Comparison of ENCODE assay signal across 9 cellular contexts in genomic region chr1:162627662-162628296, GRCh38. TPM values are rescaled to one million over a fixed set of nuclear protein-coding genes. Genes with fewer than 3 reads are reported as not detected.
A peak's percentile ranks its signal among the peaks of the same experiment; 100 is the strongest.
DNase-seq lines count a peak whose midpoint lies in the region; ATAC-seq, FAIRE-seq and TF ChIP-seq lines count a peak whose summit lies in the region.
"Had no signal": no experiment of that assay in that cellular context is flagged by ENCODE, and none has a peak within 500 bp of the region (broad histone marks: within the 10 kb centered on the region; RNA-seq: fewer than 3 reads in every experiment).

No MANE protein-coding gene starts in this region.

- no peak overlapping the region for H3K56ac ChIP-seq in H1 (replicated peaks; ENCODE audit: insufficient read length, low read depth, low read length)

- TF ChIP-seq CTCF in H1 (IDR thresholded peaks at IDR 0.05; ENCODE audit: control extremely low read depth in 1 of 3, insufficient read depth in 1 of 3, low read depth in 1 of 3, low read length in 3 of 3) = peak in 2 of 3 experiments; percentile 22 to 46; a peak in 2 of 4 replicates

- POLR2A ChIA-PET in H1 (lab: Charles Lee; ENCODE audit: partially characterized antibody) = no interaction called here

- H3K23ac ChIP-seq in H1 (ENCODE audit: insufficient read length) = no peak overlapping the region

- no peak overlapping the region for H2BK15ac ChIP-seq in H1 (ENCODE audit: low read length)

- no peak overlapping the region for H3K27ac Mint-ChIP-seq in activated CD4-positive, alpha-beta T cell treated with anti-CD3 and anti-CD28 coated beads, Interleukin-2, amount 10 ng/mL, durations not matched to agents 24 days and 14 days
- H3K27ac Mint-ChIP-seq in stimulated activated naive B cell treated with anti-CD40 and anti-IgM and Interleukin-4, amounts not matched to agents 10 μg/mL and 1 μg/mL and 100 μg/mL, for 72 hours = no peak overlapping the region
- H3K27ac Mint-ChIP-seq in activated naive CD4-positive, alpha-beta T cell treated with anti-CD3 and anti-CD28 coated beads for 36 hours = no peak overlapping the region
- H3K27ac Mint-ChIP-seq in activated naive CD8-positive, alpha-beta T cell treated with anti-CD3 and anti-CD28 coated beads for 36 hours = no peak overlapping the region

- H3K36me3 Mint-ChIP-seq in activated CD4-positive, alpha-beta T cell treated with anti-CD3 and anti-CD28 coated beads, Interleukin-2, amount 10 ng/mL, durations not matched to agents 24 days and 14 days (ENCODE audit: low read depth) = no peaks in the 10 kb centered on the region
- peaks cover 2 to 3% of the 10 kb centered on the region in 2 donors for H3K36me3 Mint-ChIP-seq in stimulated activated naive B cell treated with anti-CD40 and anti-IgM and Interleukin-4, amounts not matched to agents 10 μg/mL and 1 μg/mL and 100 μg/mL, for 72 hours
- H3K36me3 Mint-ChIP-seq in activated naive CD4-positive, alpha-beta T cell treated with anti-CD3 and anti-CD28 coated beads for 36 hours (ENCODE audit: low read depth) = no peaks in the 10 kb centered on the region
- no peaks in the 10 kb centered on the region for H3K36me3 Mint-ChIP-seq in activated naive CD8-positive, alpha-beta T cell treated with anti-CD3 and anti-CD28 coated beads for 36 hours

- no peak overlapping the region for H3K27ac ChIP-seq in H1 (ENCODE audit: low read depth, low read length)

- no peak overlapping the region for H3K14ac ChIP-seq in H1 (ENCODE audit: insufficient read length)

- no peaks in the 10 kb centered on the region for H3K23me2 ChIP-seq in H1 (ENCODE audit: low read depth, low read length)

- no peak overlapping the region for H3K4me3 ChIP-seq in H1 (ENCODE audit: extremely low read depth in 1 of 4, insufficient read depth in 2 of 4, low read depth in 3 of 4, low read length in 4 of 4)

- no peak overlapping the region for H2BK5ac ChIP-seq in H1 (ENCODE audit: low read depth, low read length)

- H3K36me3 ChIP-seq in H1 (ENCODE audit: control insufficient read depth in 2 of 4, insufficient read depth in 4 of 4, low read length in 3 of 4) = no peaks in the 10 kb centered on the region

- H3K79me2 ChIP-seq in H1 (ENCODE audit: control insufficient read depth in 1 of 2, insufficient read depth in 2 of 2, low read length in 2 of 2) = no peaks in the 10 kb centered on the region

- no peaks in the 10 kb centered on the region for H3K9me3 Mint-ChIP-seq in activated CD4-positive, alpha-beta T cell treated with anti-CD3 and anti-CD28 coated beads, Interleukin-2, amount 10 ng/mL, durations not matched to agents 24 days and 14 days
- H3K9me3 Mint-ChIP-seq in stimulated activated naive B cell treated with anti-CD40 and anti-IgM and Interleukin-4, amounts not matched to agents 10 μg/mL and 1 μg/mL and 100 μg/mL, for 72 hours = no peaks in the 10 kb centered on the region
- H3K9me3 Mint-ChIP-seq in activated naive CD4-positive, alpha-beta T cell treated with anti-CD3 and anti-CD28 coated beads for 36 hours = no peaks in the 10 kb centered on the region
- no peaks in the 10 kb centered on the region for H3K9me3 Mint-ChIP-seq in activated naive CD8-positive, alpha-beta T cell treated with anti-CD3 and anti-CD28 coated beads for 36 hours

- intact Hi-C loops in activated CD4-positive, alpha-beta T cell treated with anti-CD3 and anti-CD28 coated beads, Interleukin-2, amount 10 ng/mL, durations not matched to agents 24 days and 14 days (cut with micrococcal nuclease) = no loop called here
- intact Hi-C loops in activated naive CD4-positive, alpha-beta T cell treated with anti-CD3 and anti-CD28 coated beads for 36 hours (cut with micrococcal nuclease) = loop anchor here (1.0 to 5.0 kb wide), 2 partner anchors 130 to 571 kb away; partner anchors contain the start of gene UHMK1

- H3K79me1 ChIP-seq in H1 (ENCODE audit: low read depth, low read length) = no peaks in the 10 kb centered on the region

- no peak overlapping the region for H2AK5ac ChIP-seq in H1 (ENCODE audit: low read depth, low read length)

- no peak overlapping the region for H2BK12ac ChIP-seq in H1 (ENCODE audit: low read depth, low read length)

- no peak overlapping the region for H4K91ac ChIP-seq in H1 (replicated peaks; ENCODE audit: insufficient read length, low read length)

- H4K8ac ChIP-seq in H1 (ENCODE audit: extremely low read depth, insufficient read depth, low read length) = no peak overlapping the region

- H3K4me2 ChIP-seq in H1 (ENCODE audit: insufficient read depth in 1 of 2, low read depth in 2 of 2, low read length in 2 of 2) = no peak overlapping the region

- no peak for FAIRE-seq in H1 (lab: Jason Lieb, UNC)
- FAIRE-seq: colon had no signal

- no peak overlapping the region for H2BK120ac ChIP-seq in H1 (replicated peaks; ENCODE audit: low read depth, low read length)

- H2BK20ac ChIP-seq in H1 (ENCODE audit: low read length) = no peak overlapping the region

- CTCF ChIA-PET in H1 (lab: Charles Lee; ENCODE audit: partially characterized antibody) = interaction anchor here (1.0 to 6.3 kb wide), 9 partner anchors 10 to 108 kb away, joined by 3 to 47 read pairs (median 4); no protein-coding TSS in a partner anchor
- CTCF ChIA-PET in activated naive CD4-positive, alpha-beta T cell treated with anti-CD3 and anti-CD28 coated beads for 36 hours (lab: Charles Lee) = interaction anchor here (0.9 kb wide), 1 partner anchor 15 kb away, joined by 3 read pairs; no protein-coding TSS in a partner anchor

- H3K27me3 Mint-ChIP-seq in activated CD4-positive, alpha-beta T cell treated with anti-CD3 and anti-CD28 coated beads, Interleukin-2, amount 10 ng/mL, durations not matched to agents 24 days and 14 days = peaks cover 8% of the 10 kb centered on the region
- H3K27me3 Mint-ChIP-seq in stimulated activated naive B cell treated with anti-CD40 and anti-IgM and Interleukin-4, amounts not matched to agents 10 μg/mL and 1 μg/mL and 100 μg/mL, for 72 hours = peaks cover 44 to 47% of the 10 kb centered on the region in 2 donors
- H3K27me3 Mint-ChIP-seq in activated naive CD4-positive, alpha-beta T cell treated with anti-CD3 and anti-CD28 coated beads for 36 hours (ENCODE audit: low read depth) = peaks cover 3% of the 10 kb centered on the region
- peaks cover 14% of the 10 kb centered on the region for H3K27me3 Mint-ChIP-seq in activated naive CD8-positive, alpha-beta T cell treated with anti-CD3 and anti-CD28 coated beads for 36 hours

- H2AFZ ChIP-seq in H1 (ENCODE audit: low read length) = no peak overlapping the region

- peaks cover 2% of the 10 kb centered on the region for H3K4me1 Mint-ChIP-seq in activated CD4-positive, alpha-beta T cell treated with anti-CD3 and anti-CD28 coated beads, Interleukin-2, amount 10 ng/mL, durations not matched to agents 24 days and 14 days
- H3K4me1 Mint-ChIP-seq in stimulated activated naive B cell treated with anti-CD40 and anti-IgM and Interleukin-4, amounts not matched to agents 10 μg/mL and 1 μg/mL and 100 μg/mL, for 72 hours = peaks cover 0 to 6% of the 10 kb centered on the region in 2 donors
- H3K4me1 Mint-ChIP-seq in activated naive CD4-positive, alpha-beta T cell treated with anti-CD3 and anti-CD28 coated beads for 36 hours (ENCODE audit: low read depth) = no peaks in the 10 kb centered on the region
- peaks cover 2% of the 10 kb centered on the region for H3K4me1 Mint-ChIP-seq in activated naive CD8-positive, alpha-beta T cell treated with anti-CD3 and anti-CD28 coated beads for 36 hours

- no peaks in the 10 kb centered on the region for H3K9me3 ChIP-seq in H1 (ENCODE audit: insufficient read depth in 2 of 2, low read depth in 1 of 2, low read length in 1 of 2)

- 57% methylated on average over 3 of the region's 3 CpGs; no CpG with 5 or more reads in 1 of the 2 experiments for WGBS in H1 (ENCODE audit: extremely low coverage in 1 of 2, insufficient coverage in 1 of 2, insufficient read length in 1 of 2, insufficient replicate concordance in 2 of 2, low coverage in 1 of 2, low lambda C conversion rate in 2 of 2, missing lambda C conversion rate in 1 of 2), 2 experiments

- H3K27me3 ChIP-seq in H1 (replicated peaks in 1 of 4; ENCODE audit: control insufficient read depth in 3 of 4, extremely low read depth in 1 of 4, insufficient read depth in 3 of 4, low read length in 3 of 4) = no peaks in the 10 kb centered on the region

- no peak for TF ChIP-seq POLR2A in H1 (IDR thresholded peaks at IDR 0.05; ENCODE audit: control extremely low read depth in 1 of 2, low read depth in 2 of 2, low read length in 2 of 2)

- H4K5ac ChIP-seq in H1 (ENCODE audit: insufficient read length, low read depth, low read length) = no peak overlapping the region

- no peak overlapping the region for H3K4ac ChIP-seq in H1 (replicated peaks; ENCODE audit: insufficient read length, low read depth, low read length)

- TF ChIP-seq RAD21 in H1 (IDR thresholded peaks at IDR 0.05 in 1 of 2, conservative IDR thresholded peaks at IDR 0.05 in 1 of 2; ENCODE audit: low read depth in 2 of 2, low read length in 2 of 2) = peak; percentile 47 to 51

- peak; percentile 42 to 48 for ATAC-seq in stimulated activated naive B cell treated with anti-CD40 and anti-IgM and Interleukin-4, amounts not matched to agents 10 μg/mL and 1 μg/mL and 100 μg/mL, for 72 hours (replicated peaks)
- ATAC-seq in GM18909 (IDR thresholded peaks at IDR 0.05; ENCODE audit: poor library complexity, unreplicated experiment) = no peak

- no peaks in the 10 kb centered on the region for H3K4me1 ChIP-seq in H1 (replicated peaks in 1 of 4; ENCODE audit: control insufficient read depth in 3 of 4, insufficient read depth in 4 of 4, low read length in 3 of 4)

- H4K20me1 ChIP-seq in H1 (replicated peaks in 1 of 2; ENCODE audit: control insufficient read depth in 1 of 2, insufficient read depth in 2 of 2, low read length in 2 of 2) = no peaks in the 10 kb centered on the region

- peak; percentile 57 for DNase-seq in activated CD4-positive, alpha-beta T cell treated with anti-CD3 and anti-CD28 coated beads, Interleukin-2, amount 10 ng/mL, durations not matched to agents 24 days and 14 days
- DNase-seq in activated CD4-positive, alpha-beta T cell treated with anti-CD3 and anti-CD28 coated beads for 48 hours = no peak
- DNase-seq in NCI-H526 treated with DMSO at 0.1 percent for 48 hours (lab: John Stamatoyannopoulos, UW) = peak; percentile 21
- no peak for DNase-seq in H1 (ENCODE audit: low read depth in 1 of 2, low spot score in 2 of 2)
- no peak for DNase-seq in stimulated activated naive B cell treated with anti-CD40 and anti-IgM and Interleukin-4, amounts not matched to agents 10 μg/mL and 1 μg/mL and 100 μg/mL, for 72 hours
- DNase-seq in activated naive CD4-positive, alpha-beta T cell treated with anti-CD3 and anti-CD28 coated beads for 36 hours = no peak
- DNase-seq in activated naive CD8-positive, alpha-beta T cell treated with anti-CD3 and anti-CD28 coated beads for 36 hours = no peak

- TF ChIP-seq EP300 in H1 (IDR thresholded peaks at IDR 0.05; ENCODE audit: borderline replicate concordance in 1 of 2, low read depth in 2 of 2, low read length in 2 of 2) = no peak

- H3K18ac ChIP-seq in H1 (ENCODE audit: extremely low read depth, low read length) = no peak overlapping the region

- H3K9ac ChIP-seq in H1 (replicated peaks in 1 of 4; ENCODE audit: extremely low read depth in 1 of 4, low read depth in 3 of 4, low read length in 3 of 4) = no peak overlapping the region

- H3K4me3 Mint-ChIP-seq in activated CD4-positive, alpha-beta T cell treated with anti-CD3 and anti-CD28 coated beads, Interleukin-2, amount 10 ng/mL, durations not matched to agents 24 days and 14 days = no peak overlapping the region
- no peak overlapping the region for H3K4me3 Mint-ChIP-seq in stimulated activated naive B cell treated with anti-CD40 and anti-IgM and Interleukin-4, amounts not matched to agents 10 μg/mL and 1 μg/mL and 100 μg/mL, for 72 hours
- no peak overlapping the region for H3K4me3 Mint-ChIP-seq in activated naive CD4-positive, alpha-beta T cell treated with anti-CD3 and anti-CD28 coated beads for 36 hours
- H3K4me3 Mint-ChIP-seq in activated naive CD8-positive, alpha-beta T cell treated with anti-CD3 and anti-CD28 coated beads for 36 hours = no peak overlapping the region

RNA-seq across cellular contexts. Expression of gene DDR2, which starts 4.5 kb away (rescaled TPM):
- total RNA-seq in activated CD4-positive, alpha-beta T cell treated with anti-CD3 and anti-CD28 coated beads, Interleukin-2, amount 10 ng/mL, durations not matched to agents 24 days and 14 days = 0.37 and 0.45 TPM in 2 replicates
- 1.7 and 2.1 TPM in 2 replicates for total RNA-seq in H1 (2021; fragmentation: NEBNext Ultra II Directional; extraction: Animal tissue kit (Norgen Biotek cat#: 25700))
- 0.77 and 1.00 TPM in 2 replicates for polyA plus RNA-seq in H1 (2011; rRNA removed)
- 1.00 TPM for polyA plus RNA-seq in H1 (2011; cell fraction: cytosol; rRNA removed)
- 3.8 TPM for polyA plus RNA-seq in H1 (2011; cell fraction: nucleus; rRNA removed)
- 0.52 to 1.1 TPM (median 0.92 TPM) in 4 replicates for polyA plus RNA-seq in H1 (2012, experiment 1 of 2)
- 0.13 TPM for polyA plus RNA-seq in H1 (2012, experiment 2 of 2)
- polyA plus RNA-seq in H1 (2013, experiment 1 of 2) = 0.71 TPM
- polyA plus RNA-seq in H1 (2013, experiment 2 of 2) = 0.92 TPM
- polyA minus RNA-seq in H1 (2011; rRNA and poly(A)+ RNA removed) = 6.2 and 8.6 TPM in 2 replicates
- 0.59 TPM for polyA minus RNA-seq in H1 (2011; cell fraction: cytosol; rRNA and poly(A)+ RNA removed)
- 3.4 TPM for polyA minus RNA-seq in H1 (2011; cell fraction: nucleus; rRNA and poly(A)+ RNA removed)
- under 1 TPM; 0.26 to 0.40 TPM for total RNA-seq in activated naive CD4-positive, alpha-beta T cell treated with anti-CD3 and anti-CD28 coated beads for 36 hours
- under 1 TPM; 0.19 to 0.38 TPM for total RNA-seq in activated naive CD8-positive, alpha-beta T cell treated with anti-CD3 and anti-CD28 coated beads for 36 hours

Comparison
In these comparisons a context has a peak if more than half of its experiments do, and no peak if none do; other contexts are left out.
1. DNase-seq: peak in activated CD4-positive, alpha-beta T cell treated with anti-CD3 and anti-CD28 coated beads, Interleukin-2, amount 10 ng/mL, durations not matched to agents 24 days and 14 days (single experiment) and NCI-H526 treated with DMSO at 0.1 percent for 48 hours (single experiment); none in activated CD4-positive, alpha-beta T cell treated with anti-CD3 and anti-CD28 coated beads for 48 hours (single experiment), H1 (0 of 2), stimulated activated naive B cell treated with anti-CD40 and anti-IgM and Interleukin-4, amounts not matched to agents 10 μg/mL and 1 μg/mL and 100 μg/mL, for 72 hours (single experiment), activated naive CD4-positive, alpha-beta T cell treated with anti-CD3 and anti-CD28 coated beads for 36 hours (single experiment) and activated naive CD8-positive, alpha-beta T cell treated with anti-CD3 and anti-CD28 coated beads for 36 hours (single experiment).